In the genomic region with DNA sequence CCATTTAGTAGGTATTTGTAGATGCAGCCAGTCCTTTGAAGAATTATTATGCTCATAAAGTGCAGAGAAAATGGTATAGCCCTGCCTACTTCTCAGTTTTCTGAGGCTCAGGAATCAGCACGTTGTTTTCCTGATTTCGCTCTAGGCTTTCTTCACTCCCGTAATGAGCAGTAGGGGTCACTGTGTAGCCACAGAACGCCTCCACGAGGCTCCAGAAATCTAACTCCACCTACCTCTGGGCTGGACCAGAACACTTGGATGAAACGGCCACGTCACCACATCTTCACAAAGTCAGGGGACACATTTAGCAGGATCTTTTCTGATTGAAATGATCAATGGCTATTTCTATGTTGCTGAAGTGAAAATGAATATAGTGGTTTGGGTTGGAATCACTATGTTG, we compare ENCODE assay signal across 8 cellular contexts. TPM values are rescaled to one million over a fixed set of nuclear protein-coding genes. Genes with fewer than 3 reads are reported as not detected.
A peak's percentile ranks its signal among the peaks of the same experiment; 100 is the strongest.
DNase-seq lines count a peak whose midpoint lies in the region; ATAC-seq and TF ChIP-seq lines count a peak whose summit lies in the region.

No MANE protein-coding gene starts in this region.

- no peaks in the 10 kb centered on the region for H3K36me3 ChIP-seq in lung (ENCODE audit: control insufficient read depth in 2 of 2, insufficient read depth in 2 of 2, low read length in 2 of 2)

- ATAC-seq in HG03095 (IDR thresholded peaks at IDR 0.05; ENCODE audit: unreplicated experiment) (peak; percentile 63), lung (ENCODE audit: insufficient read depth, low FRiP score) (peak; percentile 86), HG03520 (IDR thresholded peaks at IDR 0.05; ENCODE audit: unreplicated experiment) (no peak)

- peaks cover 0 to 4% of the 10 kb centered on the region in 2 donors for H3K9me3 ChIP-seq in lung (ENCODE audit: control insufficient read depth in 2 of 2, insufficient read depth in 1 of 2, low read length in 1 of 2)

- peak; percentile 55 for DNase-seq in GM04504 (ENCODE audit: low read depth)
- peak; percentile 86 to 94 for DNase-seq in NCI-H526 (lab: John Stamatoyannopoulos, UW)
- DNase-seq in activated CD4-positive, alpha-beta T cell treated with anti-CD3 and anti-CD28 coated beads, Interleukin-2, amount 50 U/mL, for 4 hours = peak; percentile 39 to 40
- peak; percentile 69 for DNase-seq in ecto neural progenitor cell (ENCODE audit: low spot score)
- DNase-seq in lung (ENCODE audit: low spot score) = peak; percentile 75
- peak; percentile 16 to 29 for DNase-seq in stimulated activated CD8-positive, alpha-beta memory T cell treated with anti-CD3 and anti-CD28 coated beads, Interleukin-7, amount 100 ng/mL, for 4 hours (ENCODE audit: low read depth in 2 of 2)

- H3K27me3 ChIP-seq in lung (ENCODE audit: control insufficient read depth, insufficient read depth) = no peaks in the 10 kb centered on the region

- no peak overlapping the region for H3K4me3 ChIP-seq in lung

- 0 to 1% methylated on average over 7 of the region's 7 CpGs for WGBS in lung, 2 donors

- no peak overlapping the region for H3K27ac ChIP-seq in lung (ENCODE audit: low read depth in 1 of 2, low read length in 1 of 2)

- peak; percentile 71 for TF ChIP-seq CTCF in lung (IDR thresholded peaks at IDR 0.05; ENCODE audit: control extremely low read depth, extremely low read depth)

- no peaks in the 10 kb centered on the region for H3K4me1 ChIP-seq in lung (ENCODE audit: control insufficient read depth in 2 of 2, insufficient read depth in 2 of 2, low read length in 2 of 2)

RNA-seq across cellular contexts. Expression of gene GTF3A, which starts 49.8 kb away (rescaled TPM):
- total RNA-seq in lung = 10 to 100 TPM; 38.2 to 97.4 TPM
- polyA plus RNA-seq in lung = 100 to 1,000 TPM; 125 to 241 TPM

Comparison
In these comparisons a context has a peak if more than half of its experiments do, and no peak if none do; other contexts are left out.
1. DNase-seq: peak in every context shown above with its lines; median percentile 90 in NCI-H526; 75 in lung; 69 in ecto neural progenitor cell; 55 in GM04504; 40 in activated CD4-positive, alpha-beta T cell treated with anti-CD3 and anti-CD28 coated beads, Interleukin-2, amount 50 U/mL, for 4 hours; 22 in stimulated activated CD8-positive, alpha-beta memory T cell treated with anti-CD3 and anti-CD28 coated beads, Interleukin-7, amount 100 ng/mL, for 4 hours.